In genomic region chr12:94198872-94199271, GRCh38 we compare ENCODE assay signal across 1 cellular context.
TF ChIP-seq lines count a peak whose summit lies in the region.

No MANE protein-coding gene starts in this region.

TF ChIP-seq in K562, 482 proteins besides CTCF, POLR2A, EP300 and RAD21:
- TF ChIP-seq SPI1 (IDR thresholded peaks at IDR 0.05; ENCODE audit: borderline replicate concordance, low read depth, low read length) (peak; percentile 13; the same call in 1 of the 2 replicates), THRB (CRISPR knock-in tag; conservative IDR thresholded peaks at IDR 0.05) (no peak)
TF ChIP-seq in K562: peak in this region for 1.
